Comparison of ENCODE assay signal across 8 cellular contexts in genomic region chr20:543369-544152, GRCh38. TPM values are rescaled to one million over a fixed set of nuclear protein-coding genes. Genes with fewer than 3 reads are reported as not detected.
DNase-seq lines count a peak whose midpoint lies in the region; ATAC-seq and TF ChIP-seq lines count a peak whose summit lies in the region.

TSS of gene CSNK2A1 (minus strand) at chr20:543790. CDS start at chr20:508551, 35,239 bp downstream.

- H3K27ac ChIP-seq in Panc1 (ENCODE audit: low read length) (peak within 1 kb of the TSS; percentile 97), esophagus (ENCODE audit: low read depth in 2 of 2, low read length in 1 of 2) (peak within 1 kb of the TSS; percentile 85 to 97)

- ATAC-seq in GM21723 (IDR thresholded peaks at IDR 0.05; ENCODE audit: unreplicated experiment) (peak; percentile 95), Panc1 (peak; percentile 99)
- ATAC-seq in activated T-cell treated with anti-CD3 and anti-CD28 coated beads, Interleukin-2, amount 50 U/mL, for 4 hours: peak; percentile 96 to 97

- intact Hi-C loops in Panc1 (cut with micrococcal nuclease; ENCODE audit: unreplicated experiment): no loop called here

- H3K9ac ChIP-seq in mucosa of stomach (ENCODE audit: low read length): peak within 1 kb of the TSS; percentile 95

- in situ Hi-C loops in Panc1 (cut with HindIII; ENCODE audit: low pct_unique_long_range_greater_than_20kb, low sequenced_read_pairs): no loop called here

- CTCF ChIA-PET in Panc1 (lab: Charles Lee): no interaction called here

- peak within 1 kb of the TSS; percentile 91 for H3K4me3 Mint-ChIP-seq in activated T-cell treated with anti-CD3 and anti-CD28 coated beads, Interleukin-2, amount 50 U/mL, for 4 hours

- H3K27me3 Mint-ChIP-seq in activated T-cell treated with anti-CD3 and anti-CD28 coated beads, Interleukin-2, amount 50 U/mL, for 4 hours (ENCODE audit: low read depth): no peaks in the 10 kb centered on the region

- DNase-seq in DMS53 (lab: John Stamatoyannopoulos, UW) (peak; percentile 98), KG1 (lab: John Stamatoyannopoulos, UW) (peak; percentile 96), Panc1 (ENCODE audit: low read depth, low spot score) (peak; percentile 95)
- DNase-seq in activated T-cell treated with anti-CD3 and anti-CD28 coated beads, Interleukin-2, amount 50 U/mL, for 4 hours: peak; percentile 95
- peak; percentile 95 for DNase-seq in stimulated activated CD8-positive, alpha-beta memory T cell treated with anti-CD3 and anti-CD28 coated beads, Interleukin-7, amount 100 ng/mL, for 1 hour (ENCODE audit: low read depth in 2 of 2)

- POLR2A ChIA-PET in Panc1 (lab: Charles Lee): no interaction called here

- H3K4me3 ChIP-seq in Panc1 (ENCODE audit: low read depth in 2 of 2, low read length in 2 of 2) (peak within 1 kb of the TSS; percentile 80 to 99), esophagus (ENCODE audit: low read depth in 1 of 2, low read length in 2 of 2) (peak within 1 kb of the TSS; percentile 90 to 100), mucosa of stomach (ENCODE audit: low read length) (peak within 1 kb of the TSS; percentile 72)

- no peak for TF ChIP-seq CTCF in Panc1 (IDR thresholded peaks at IDR 0.05)

- H3K27me3 ChIP-seq in Panc1 (ENCODE audit: control insufficient read depth, insufficient read depth, low read length) (no peaks in the 10 kb centered on the region), esophagus (ENCODE audit: control insufficient read depth in 1 of 2, insufficient read depth in 2 of 2, low read length in 2 of 2) (no peaks in the 10 kb centered on the region), mucosa of stomach (ENCODE audit: control insufficient read depth, insufficient read depth, low read length) (no peaks in the 10 kb centered on the region)

- no TSS peak for BruUV-seq in Panc1 (replicated peaks; lab: Mats Ljungman, UMichigan)

- peaks cover 8% of the 10 kb centered on the region; the same call in 1 of the 2 replicates for H3K4me1 ChIP-seq in Panc1 (ENCODE audit: control insufficient read depth, insufficient read depth, low read length)
- H3K4me1 ChIP-seq in esophagus (ENCODE audit: control insufficient read depth in 2 of 2, insufficient read depth in 2 of 2, low read length in 1 of 2): no peaks in the 10 kb centered on the region
- peaks cover 29% of the 10 kb centered on the region for H3K4me1 ChIP-seq in mucosa of stomach (ENCODE audit: control insufficient read depth, insufficient read depth, low read length)

- peaks cover 8% of the 10 kb centered on the region for H3K36me3 ChIP-seq in Panc1 (ENCODE audit: control insufficient read depth, insufficient read depth, low read length)
- H3K36me3 ChIP-seq in esophagus (ENCODE audit: control insufficient read depth in 2 of 2, insufficient read depth in 2 of 2, low read length in 1 of 2): no peaks in the 10 kb centered on the region
- H3K36me3 ChIP-seq in mucosa of stomach (ENCODE audit: control insufficient read depth, insufficient read depth, low read length): no peaks in the 10 kb centered on the region

- WGBS in esophagus, 2 donors: 0% methylated on average over 44 of the region's 44 CpGs

- H3K9me3 ChIP-seq in Panc1 (ENCODE audit: control insufficient read depth, insufficient read depth, low read depth, low read length) (peaks cover 17% of the 10 kb centered on the region; the same call in 1 of the 2 replicates), esophagus (ENCODE audit: control insufficient read depth in 2 of 2, insufficient read depth in 1 of 2, low read depth in 1 of 2, low read length in 1 of 2) (no peaks in the 10 kb centered on the region), mucosa of stomach (ENCODE audit: control insufficient read depth, low read length) (no peaks in the 10 kb centered on the region)

- H3K9me3 Mint-ChIP-seq in activated T-cell treated with anti-CD3 and anti-CD28 coated beads, Interleukin-2, amount 50 U/mL, for 4 hours: no peaks in the 10 kb centered on the region

- H3K4me1 Mint-ChIP-seq in activated T-cell treated with anti-CD3 and anti-CD28 coated beads, Interleukin-2, amount 50 U/mL, for 4 hours (ENCODE audit: low read depth): peaks cover 52% of the 10 kb centered on the region

- peaks cover 23% of the 10 kb centered on the region for H3K36me3 Mint-ChIP-seq in activated T-cell treated with anti-CD3 and anti-CD28 coated beads, Interleukin-2, amount 50 U/mL, for 4 hours (ENCODE audit: insufficient read depth)

RNA-seq across cellular contexts. Expression of gene CSNK2A1, which starts in this region (rescaled TPM):
- total RNA-seq in Panc1 (2021; ENCODE audit: unreplicated experiment): 191 TPM
- polyA plus RNA-seq in Panc1 (2012; ENCODE audit: insufficient read length): 90.5 TPM
- 100 to 1,000 TPM; 183 to 191 (median 187) TPM for total RNA-seq in activated T-cell treated with anti-CD3 and anti-CD28 coated beads, Interleukin-2, amount 50 U/mL, for 4 hours
- polyA plus RNA-seq in esophagus: 10 to 100 TPM; 22.2 to 31.7 TPM

Comparison
In these comparisons a context has a peak if more than half of its experiments do, and no peak if none do; other contexts are left out.
1. Peak in every context shown above with its lines: DNase-seq, ATAC-seq, H3K4me3 ChIP-seq and H3K27ac ChIP-seq.